ENCODE assay signal across 28 cellular contexts in the genomic region with DNA sequence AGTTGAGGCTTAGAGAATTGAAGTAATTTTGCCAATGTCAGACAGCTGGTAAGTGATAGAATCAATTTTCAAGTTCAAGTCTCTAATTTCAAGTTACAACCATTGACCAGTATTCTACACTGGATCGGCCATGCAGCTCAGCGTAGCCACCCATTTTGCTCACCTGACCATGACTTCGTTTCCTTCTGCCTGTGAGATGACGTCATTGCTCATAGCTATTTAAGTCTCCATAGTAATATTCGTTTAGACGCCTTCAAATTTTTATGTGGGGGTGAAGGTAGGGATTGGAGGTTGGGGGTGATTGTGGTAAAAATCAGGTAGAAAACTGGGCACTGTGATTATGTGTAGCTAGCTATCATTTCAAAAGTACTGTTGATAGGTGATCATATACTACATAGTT. TPM values are rescaled to one million over a fixed set of nuclear protein-coding genes. Genes with fewer than 3 reads are reported as not detected.
"Had no signal": no experiment of that assay in that cellular context is flagged by ENCODE, and none has a peak within 500 bp of the region (broad histone marks: within the 10 kb centered on the region; RNA-seq: fewer than 3 reads in every experiment).

No MANE protein-coding gene starts in this region.

- DNase-seq: effector CD8-positive, alpha-beta T cell; effector memory CD8-positive, alpha-beta T cell; endodermal cell; erythroblast; esophagus squamous epithelium; foreskin fibroblast; foreskin melanocyte; gastrocnemius medialis; glutamatergic neuron; head of caudate nucleus; heart right ventricle; hippocampal formation; immature natural killer cell; islet precursor cell; kidney; kidney glomerular epithelial cell; left cardiac atrium; left lung; left ventricle myocardium superior; lower lobe of right lung; mesenchymal stem cell; mucosa of descending colon; naive B cell had no signal

- H3K9me3 ChIP-seq: esophagus squamous epithelium, gastrocnemius medialis, lower lobe of right lung, mucosa of descending colon had no signal

- H3K4me3 ChIP-seq: coronary artery, esophagus squamous epithelium, gastrocnemius medialis, heart right ventricle, left lung, lower lobe of right lung, mucosa of descending colon had no signal

- FAIRE-seq: colon, endometrium, kidney had no signal

- H3K27ac ChIP-seq: coronary artery, epithelial cell of prostate, esophagus squamous epithelium, gastrocnemius medialis, heart right ventricle, left lung, lower lobe of right lung had no signal

- ATAC-seq: effector memory CD8-positive, alpha-beta T cell; esophagus mucosa; gastrocnemius medialis; heart right ventricle; left cardiac atrium; left lung; left ventricle myocardium superior; lower lobe of right lung; mucosa of descending colon had no signal

- H3K36me3 ChIP-seq: esophagus squamous epithelium, gastrocnemius medialis, heart right ventricle, left lung, lower lobe of right lung had no signal

RNA-seq across cellular contexts. Expression of a gene that starts 5.6 kb away (rescaled TPM):
- total RNA-seq: gastrocnemius medialis, left cardiac atrium, left ventricle myocardium superior had no signal
- polyA plus RNA-seq: immature natural killer cell had no signal
